19 cellular contexts compared by ENCODE assay signal in the genomic region with DNA sequence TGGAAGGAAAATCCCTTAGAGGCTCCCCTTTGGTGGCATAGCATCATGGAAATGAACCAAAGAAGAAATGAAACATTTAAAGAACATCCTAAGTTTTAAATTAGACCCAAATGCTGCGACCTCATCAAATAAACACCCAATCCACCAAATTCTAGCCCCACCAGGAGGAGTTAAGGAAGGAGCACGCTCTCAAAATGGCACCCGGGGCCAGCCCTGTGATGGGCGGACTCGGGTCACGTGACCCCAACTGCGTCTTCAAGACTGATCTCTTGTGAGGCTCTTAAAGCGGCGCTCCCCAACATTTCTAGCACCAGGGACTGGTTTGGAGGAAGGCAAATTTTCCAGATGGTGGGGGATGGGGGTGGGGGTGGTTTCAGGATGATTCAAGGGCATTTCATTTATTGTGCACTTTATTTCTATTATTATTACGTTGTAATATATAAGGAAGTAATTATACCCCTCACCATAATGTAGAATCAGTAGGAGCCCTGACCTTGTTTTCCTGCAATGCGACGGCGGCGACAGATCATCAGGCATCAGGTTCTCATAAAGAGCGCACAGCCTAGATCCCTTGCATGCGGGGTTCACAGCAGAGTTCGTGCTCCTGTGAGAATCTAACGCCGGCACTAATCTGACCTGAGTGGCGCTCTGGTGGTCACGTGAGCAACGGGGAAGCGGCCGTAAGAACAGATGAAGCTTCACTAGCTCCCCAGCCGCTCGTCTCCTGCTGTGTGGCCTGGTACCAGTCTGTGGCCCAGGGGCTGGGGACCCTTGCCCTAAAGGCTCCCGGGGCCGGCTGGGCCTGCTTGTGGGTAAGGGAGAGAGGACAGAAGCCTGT. TPM values are rescaled to one million over a fixed set of nuclear protein-coding genes. Genes with fewer than 3 reads are reported as not detected.
A peak's percentile ranks its signal among the peaks of the same experiment; 100 is the strongest.
DNase-seq lines count a peak whose midpoint lies in the region; ATAC-seq and TF ChIP-seq lines count a peak whose summit lies in the region.
"Had no signal": no experiment of that assay in that cellular context is flagged by ENCODE, and none has a peak within 500 bp of the region (broad histone marks: within the 10 kb centered on the region; RNA-seq: fewer than 3 reads in every experiment).

No MANE protein-coding gene starts in this region.

- H3K27ac Mint-ChIP-seq in CD8-positive, alpha-beta memory T cell: no peak overlapping the region
- H3K27ac Mint-ChIP-seq in chondrocyte (ENCODE audit: unreplicated experiment): no peak overlapping the region
- H3K27ac Mint-ChIP-seq: activated B cell treated with CpG ODN at 0.5 μM for 24 hours; activated CD8-positive, alpha-beta memory T cell treated with anti-CD3 and anti-CD28 coated beads, Interleukin-2, amount 10 ng/mL, durations not matched to agents 7 days and 5 days; stimulated activated naive CD8-positive, alpha-beta T cell treated with anti-CD3 and anti-CD28 coated beads, Interleukin-15, Interleukin-2, amounts not matched to agents 100 ng/mL and 50 ng/mL, for 24 hours had no signal

- ATAC-seq in HG03097 (IDR thresholded peaks at IDR 0.05; ENCODE audit: low FRiP score, unreplicated experiment) (no peak), HG02973 (IDR thresholded peaks at IDR 0.05; ENCODE audit: unreplicated experiment) (no peak)
- ATAC-seq: activated CD8-positive, alpha-beta memory T cell treated with anti-CD3 and anti-CD28 coated beads, Interleukin-2, amount 10 ng/mL, durations not matched to agents 7 days and 5 days; left cardiac atrium had no signal

- no peak for DNase-seq in CD8-positive, alpha-beta memory T cell
- peak; percentile 54 for DNase-seq in NOMO-1 treated with DMSO at 0.1 percent for 48 hours (lab: John Stamatoyannopoulos, UW; ENCODE audit: unreplicated experiment)
- DNase-seq in chondrocyte (ENCODE audit: low spot score): peak; percentile 44
- no peak for DNase-seq in NK-92 (lab: John Stamatoyannopoulos, UW; ENCODE audit: unreplicated experiment)
- DNase-seq in NK-92 treated with Interleukin-12 subunit alpha and Interleukin-12 subunit beta, amount 100 ng/mL, for 24 hours (lab: John Stamatoyannopoulos, UW): no peak
- DNase-seq: activated B cell treated with CpG ODN at 0.5 μM for 24 hours; activated CD8-positive, alpha-beta memory T cell treated with anti-CD3 and anti-CD28 coated beads, Interleukin-2, amount 10 ng/mL, durations not matched to agents 7 days and 5 days; activated naive CD4-positive, alpha-beta T cell treated with anti-CD3 and anti-CD28 coated beads, Interleukin-2, amount 50 U/mL, for 16 hours; brain microvascular endothelial cell; left cardiac atrium; NCI-H1436; NCI-H526 treated with DMSO at 0.1 percent for 48 hours; SK-N-SH had no signal

- no peaks in the 10 kb centered on the region for H3K36me3 ChIP-seq in CD8-positive, alpha-beta memory T cell (ENCODE audit: insufficient read depth, low read length)
- peaks cover 6% of the 10 kb centered on the region; the same call in 1 of the 2 replicates for H3K36me3 ChIP-seq in KOPT-K1 (ENCODE audit: insufficient read depth, low read length)
- H3K36me3 ChIP-seq: brain microvascular endothelial cell had no signal

- H3K4me3 ChIP-seq in CD8-positive, alpha-beta memory T cell (ENCODE audit: low read length): no peak overlapping the region
- H3K4me3 ChIP-seq: hepatocyte had no signal

- no peaks in the 10 kb centered on the region for H3K27me3 ChIP-seq in CD8-positive, alpha-beta memory T cell (ENCODE audit: insufficient read depth, low read length, poor library complexity, severe bottlenecking)
- H3K27me3 ChIP-seq: hepatocyte had no signal

- no peaks in the 10 kb centered on the region for H3K4me1 ChIP-seq in CD8-positive, alpha-beta memory T cell (ENCODE audit: insufficient read depth, low read length)
- H3K4me1 ChIP-seq: parathyroid adenoma had no signal

- CTCF ChIA-PET in CD8-positive, alpha-beta memory T cell (lab: Charles Lee): interaction anchor here (1.4 kb wide), 1 partner anchor 51 kb away, joined by 4 read pairs; no protein-coding TSS in a partner anchor

- H3K27me3 Mint-ChIP-seq in CD8-positive, alpha-beta memory T cell: peaks cover 15 to 37% of the 10 kb centered on the region in 2 donors
- H3K27me3 Mint-ChIP-seq in chondrocyte (ENCODE audit: low read depth): peaks cover 26% of the 10 kb centered on the region

- POLR2A ChIA-PET in CD8-positive, alpha-beta memory T cell (lab: Charles Lee): no interaction called here

- peaks cover 0 to 5% (median 0%) of the 10 kb centered on the region in 3 donors for H3K36me3 Mint-ChIP-seq in CD8-positive, alpha-beta memory T cell
- peaks cover 6% of the 10 kb centered on the region for H3K36me3 Mint-ChIP-seq in chondrocyte (ENCODE audit: low read depth)
- H3K36me3 Mint-ChIP-seq: activated CD8-positive, alpha-beta memory T cell treated with anti-CD3 and anti-CD28 coated beads, Interleukin-2, amount 10 ng/mL, durations not matched to agents 7 days and 5 days had no signal

- no peak for TF ChIP-seq CTCF in chondrocyte (IDR thresholded peaks at IDR 0.05)

- no peaks in the 10 kb centered on the region for H3K4me1 Mint-ChIP-seq in CD8-positive, alpha-beta memory T cell
- H3K4me1 Mint-ChIP-seq in chondrocyte (ENCODE audit: low read depth): no peaks in the 10 kb centered on the region
- H3K4me1 Mint-ChIP-seq: activated B cell treated with CpG ODN at 0.5 μM for 24 hours had no signal

- H3K9me3 ChIP-seq in CD8-positive, alpha-beta memory T cell (ENCODE audit: low read length): no peaks in the 10 kb centered on the region
- H3K9me3 ChIP-seq in KOPT-K1 (ENCODE audit: insufficient read depth, low read length, poor library complexity, severe bottlenecking): peaks cover 9% of the 10 kb centered on the region
- H3K9me3 ChIP-seq: SK-N-SH had no signal

- peaks cover 0 to 13% (median 3%) of the 10 kb centered on the region in 5 donors for H3K9me3 Mint-ChIP-seq in CD8-positive, alpha-beta memory T cell
- peaks cover 17% of the 10 kb centered on the region for H3K9me3 Mint-ChIP-seq in chondrocyte (ENCODE audit: low read depth)
- H3K9me3 Mint-ChIP-seq: stimulated activated naive CD8-positive, alpha-beta T cell treated with anti-CD3 and anti-CD28 coated beads, Interleukin-15, Interleukin-2, amounts not matched to agents 100 ng/mL and 50 ng/mL, for 24 hours had no signal

- no peak overlapping the region for H3K4me3 Mint-ChIP-seq in CD8-positive, alpha-beta memory T cell
- no peak overlapping the region for H3K4me3 Mint-ChIP-seq in chondrocyte (ENCODE audit: unreplicated experiment)
- H3K4me3 Mint-ChIP-seq: activated B cell treated with CpG ODN at 0.5 μM for 24 hours; activated CD8-positive, alpha-beta memory T cell treated with anti-CD3 and anti-CD28 coated beads, Interleukin-2, amount 10 ng/mL, durations not matched to agents 7 days and 5 days; stimulated activated naive CD8-positive, alpha-beta T cell treated with anti-CD3 and anti-CD28 coated beads, Interleukin-15, Interleukin-2, amounts not matched to agents 100 ng/mL and 50 ng/mL, for 24 hours had no signal

- peak overlapping the region; percentile 24 for H3K27ac ChIP-seq in CD8-positive, alpha-beta memory T cell (ENCODE audit: low read depth, low read length)
- H3K27ac ChIP-seq in KOPT-K1 (ENCODE audit: low read depth, low read length, poor library complexity, severe bottlenecking): peak overlapping the region; percentile 99
- H3K27ac ChIP-seq: brain microvascular endothelial cell, hepatocyte, parathyroid adenoma had no signal

RNA-seq across cellular contexts. Expression of gene SLC22A11, which starts 55.3 kb away (rescaled TPM):
- not detected for total RNA-seq in CD8-positive, alpha-beta memory T cell
- not detected for polyA plus RNA-seq in CD8-positive, alpha-beta memory T cell
- 0.15 TPM in 1 of 3 replicates, not detected in the others for total RNA-seq in chondrocyte
- total RNA-seq: activated B cell treated with CpG ODN at 0.5 μM for 24 hours; activated CD8-positive, alpha-beta memory T cell treated with anti-CD3 and anti-CD28 coated beads, Interleukin-2, amount 10 ng/mL, durations not matched to agents 7 days and 5 days; left cardiac atrium had no signal
- polyA plus RNA-seq: SK-N-SH had no signal

Comparison
In these comparisons a context has a peak if more than half of its experiments do, and no peak if none do; other contexts are left out.
1. DNase-seq: peak in NOMO-1 treated with DMSO at 0.1 percent for 48 hours (single experiment) and chondrocyte (single experiment); none in CD8-positive, alpha-beta memory T cell (0 of 5), NK-92 (single experiment) and NK-92 treated with Interleukin-12 subunit alpha and Interleukin-12 subunit beta, amount 100 ng/mL, for 24 hours (single experiment).